2 cellular contexts compared by ENCODE assay signal in genomic region chr10:121927841-121928527, GRCh38.
A peak's percentile ranks its signal among the peaks of the same experiment; 100 is the strongest.
TF ChIP-seq lines count a peak whose summit lies in the region.

ATE1 (minus strand) TSS chr10:121928031; CDS start chr10:121927949, 82 bp downstream.

TF ChIP-seq in HEK293, 187 proteins besides CTCF, POLR2A, EP300 and RAD21 (continued from another document and continues in another):
- peak; percentile 98 for TF ChIP-seq ZBTB11 (tag by site-specific recombination; conservative IDR thresholded peaks at IDR 0.05; ENCODE audit: low read depth)
- TF ChIP-seq KLF1 (tag by site-specific recombination; IDR thresholded peaks at IDR 0.05), result peak; percentile 48; the same call in 1 of the 2 replicates
- TF ChIP-seq ZNF501 (tag by site-specific recombination; IDR thresholded peaks at IDR 0.05), result peak; percentile 87
- peak; percentile 81 for TF ChIP-seq KLF9 (tag by site-specific recombination; IDR thresholded peaks at IDR 0.05; ENCODE audit: low read depth)
- peak; percentile 95 for TF ChIP-seq IKZF3 (tag by site-specific recombination; IDR thresholded peaks at IDR 0.05)
- peak; percentile 52; the same call in 1 of the 2 replicates for TF ChIP-seq ZNF10 (tag by site-specific recombination; IDR thresholded peaks at IDR 0.05)
- TF ChIP-seq ZBTB21 (tag by site-specific recombination; IDR thresholded peaks at IDR 0.05), result no peak
- TF ChIP-seq ZNF585B (tag by site-specific recombination; IDR thresholded peaks at IDR 0.05), result no peak
- TF ChIP-seq ZNF366 (tag by site-specific recombination; conservative IDR thresholded peaks at IDR 0.05), result peak; percentile 86
- TF ChIP-seq YY2 (tag by site-specific recombination; IDR thresholded peaks at IDR 0.05), result peak; percentile 49
- peak; percentile 53 for TF ChIP-seq ZNF335 (tag by site-specific recombination; conservative IDR thresholded peaks at IDR 0.05)
- peak; percentile 87 for TF ChIP-seq ZNF76 (tag by site-specific recombination; IDR thresholded peaks at IDR 0.05; ENCODE audit: borderline replicate concordance, low read depth)
- peak; percentile 81 for TF ChIP-seq ZBTB17 (tag by site-specific recombination; IDR thresholded peaks at IDR 0.05)
- TF ChIP-seq ZSCAN16 (tag by site-specific recombination; IDR thresholded peaks at IDR 0.05), result no peak
- peak; percentile 69; the same call in 1 of the 2 replicates for TF ChIP-seq ZBTB20 (tag by site-specific recombination; IDR thresholded peaks at IDR 0.05)
- no peak for TF ChIP-seq ZNF292 (tag by site-specific recombination; IDR thresholded peaks at IDR 0.05; ENCODE audit: borderline replicate concordance, low read depth)
- TF ChIP-seq OVOL3 (tag by site-specific recombination; IDR thresholded peaks at IDR 0.05), result peak; percentile 57; the same call in 1 of the 2 replicates
- TF ChIP-seq SCRT1 (tag by site-specific recombination; IDR thresholded peaks at IDR 0.05; ENCODE audit: borderline replicate concordance), result no peak
- TF ChIP-seq ZBTB6 (tag by site-specific recombination; IDR thresholded peaks at IDR 0.05), result peak; percentile 86
- 0 out of 2 replicates have a peak, but pooled peaks have one; percentile 9 for TF ChIP-seq MYNN (tag by site-specific recombination; IDR thresholded peaks at IDR 0.05; ENCODE audit: borderline replicate concordance)
- no peak for TF ChIP-seq BCL11B (tag by site-specific recombination; IDR thresholded peaks at IDR 0.05; ENCODE audit: low read depth)
- 0 out of 2 replicates have a peak, but pooled peaks have one; percentile 52 for TF ChIP-seq ZNF580 (tag by site-specific recombination; IDR thresholded peaks at IDR 0.05)
- peak; percentile 94 for TF ChIP-seq YY1 (tag by site-specific recombination; IDR thresholded peaks at IDR 0.05)
- peak; percentile 51 for TF ChIP-seq ZNF121 (tag by site-specific recombination; IDR thresholded peaks at IDR 0.05)
- peak; percentile 89 for TF ChIP-seq ZBTB26 (tag by site-specific recombination; optimal IDR thresholded peaks at IDR 0.05)
- peak; percentile 93 for TF ChIP-seq ZXDB (tag by site-specific recombination; IDR thresholded peaks at IDR 0.05)
- TF ChIP-seq ZBTB8A (tag by site-specific recombination; IDR thresholded peaks at IDR 0.05), result peak; percentile 28
- peak; percentile 57; the same call in 1 of the 2 replicates for TF ChIP-seq ZNF2 (tag by site-specific recombination; IDR thresholded peaks at IDR 0.05)

TF ChIP-seq in SK-N-SH, 30 proteins besides CTCF, POLR2A, EP300 and RAD21 (continued from another document):
- peak; percentile 81 for TF ChIP-seq MAX (IDR thresholded peaks at IDR 0.05; ENCODE audit: low read depth)
